In the genomic region with DNA sequence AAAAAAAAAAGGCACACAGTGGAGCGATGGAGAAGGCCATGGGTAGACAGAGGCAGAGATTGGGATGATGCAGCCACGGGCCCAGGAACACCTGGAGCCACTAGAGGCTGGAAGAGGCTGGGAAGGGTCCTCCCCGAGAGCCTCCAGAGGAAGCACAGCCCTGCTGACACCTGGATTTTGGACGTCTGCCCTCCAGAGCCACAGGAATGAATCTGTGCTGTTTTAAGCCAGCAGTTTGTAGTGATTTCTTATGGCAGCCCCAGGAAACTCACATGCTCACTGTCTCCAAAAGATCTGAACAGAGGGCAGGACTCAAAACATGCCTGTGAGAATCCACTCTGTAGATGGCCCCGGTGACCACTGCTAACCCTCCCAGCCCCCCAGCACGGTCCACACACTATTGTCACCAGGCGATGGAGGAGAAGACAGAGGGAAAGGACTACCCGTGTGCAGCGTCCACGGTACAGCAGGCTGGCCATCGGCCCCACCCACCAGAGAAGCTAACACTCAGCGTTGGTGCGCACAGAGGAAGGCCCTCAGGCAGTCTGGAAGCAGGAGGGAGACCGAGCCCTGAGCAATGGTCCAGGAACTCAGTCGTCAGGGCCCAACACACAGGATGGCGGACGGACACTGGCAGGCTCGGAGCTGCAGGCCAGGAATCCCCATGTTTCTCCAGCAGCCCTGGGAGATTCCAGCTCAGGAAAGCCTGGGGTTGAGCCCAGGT, we compare ENCODE assay signal across 20 cellular contexts.
"Had no signal": no experiment of that assay in that cellular context is flagged by ENCODE, and none has a peak within 500 bp of the region (broad histone marks: within the 10 kb centered on the region; RNA-seq: fewer than 3 reads in every experiment).

No MANE protein-coding gene starts in this region.

- H3K27me3 ChIP-seq: adrenal gland, dorsolateral prefrontal cortex, gastrocnemius medialis, suprapubic skin had no signal

- ATAC-seq: activated CD8-positive, alpha-beta T cell treated with anti-CD3 and anti-CD28 coated beads, Interleukin-2, amount 10 ng/mL, durations not matched to agents 7 days and 5 days; gastrocnemius medialis; left lobe of liver; mucosa of descending colon; naive thymus-derived CD4-positive, alpha-beta T cell; stimulated activated naive CD8-positive, alpha-beta T cell treated with anti-CD3 and anti-CD28 coated beads, Interleukin-15, Interleukin-2, amounts not matched to agents 100 U/mL and 50 U/mL, for 24 hours; WTC11 had no signal

- H3K4me1 ChIP-seq: adrenal gland, gastrocnemius medialis, suprapubic skin had no signal

- H3K27ac Mint-ChIP-seq: activated CD8-positive, alpha-beta T cell treated with anti-CD3 and anti-CD28 coated beads, Interleukin-2, amount 10 ng/mL, durations not matched to agents 7 days and 5 days; activated naive CD4-positive, alpha-beta T cell treated with anti-CD3 and anti-CD28 coated beads, Interleukin-2, amount 50 U/mL, for 24 hours; naive thymus-derived CD4-positive, alpha-beta T cell; T-helper 1 cell treated with Interleukin-12 subunit alpha and Interleukin-12 subunit beta and Interleukin-4 antibody, amounts not matched to agents 30 μg/mL and 1 μg/mL, for 36 hours; WTC11 had no signal

- H3K27ac ChIP-seq: adrenal gland, gastrocnemius medialis, suprapubic skin had no signal

- FAIRE-seq: islet of Langerhans, TTC549 had no signal

- H3K4me2 ChIP-seq: smooth muscle cell had no signal

- H3K4me3 ChIP-seq: adrenal gland, dorsolateral prefrontal cortex, gastrocnemius medialis, mucosa of descending colon, smooth muscle cell, suprapubic skin had no signal

- H3K36me3 Mint-ChIP-seq: activated naive CD4-positive, alpha-beta T cell treated with anti-CD3 and anti-CD28 coated beads, Interleukin-2, amount 50 U/mL, for 24 hours had no signal

- H3K4me3 Mint-ChIP-seq: activated CD8-positive, alpha-beta T cell treated with anti-CD3 and anti-CD28 coated beads, Interleukin-2, amount 10 ng/mL, durations not matched to agents 7 days and 5 days; activated naive CD4-positive, alpha-beta T cell treated with anti-CD3 and anti-CD28 coated beads, Interleukin-2, amount 50 U/mL, for 24 hours; endodermal cell; naive thymus-derived CD4-positive, alpha-beta T cell; T-helper 1 cell treated with Interleukin-12 subunit alpha and Interleukin-12 subunit beta and Interleukin-4 antibody, amounts not matched to agents 30 μg/mL and 1 μg/mL, for 36 hours; WTC11 had no signal

- H3K4me1 Mint-ChIP-seq: activated naive CD4-positive, alpha-beta T cell treated with anti-CD3 and anti-CD28 coated beads, Interleukin-2, amount 50 U/mL, for 24 hours; naive thymus-derived CD4-positive, alpha-beta T cell; WTC11 had no signal

- H3K36me3 ChIP-seq: adrenal gland, gastrocnemius medialis had no signal

- DNase-seq: activated CD4-positive, alpha-beta T cell treated with anti-CD3 and anti-CD28 coated beads for 48 hours; activated CD8-positive, alpha-beta memory T cell treated with anti-CD3 and anti-CD28 coated beads, Interleukin-2, amount 50 U/mL, for 4 hours; activated CD8-positive, alpha-beta T cell treated with anti-CD3 and anti-CD28 coated beads, Interleukin-2, amount 10 ng/mL, durations not matched to agents 7 days and 5 days; activated effector memory CD4-positive, alpha-beta T cell treated with anti-CD3 and anti-CD28 coated beads, Interleukin-2, amount 50 U/mL, for 16 hours; activated T-cell treated with anti-CD3 and anti-CD28 coated beads, Interleukin-2, amount 50 U/mL, for 48 hours; adrenal gland; endodermal cell; gastrocnemius medialis; mucosa of descending colon; naive thymus-derived CD4-positive, alpha-beta T cell; stimulated activated naive CD8-positive, alpha-beta T cell treated with anti-CD3 and anti-CD28 coated beads, Interleukin-15, Interleukin-2, amounts not matched to agents 100 U/mL and 50 U/mL, for 24 hours had no signal

- H3K9me3 ChIP-seq: adrenal gland, gastrocnemius medialis, mucosa of descending colon, suprapubic skin had no signal
